Comparison of ENCODE assay signal across 25 cellular contexts in genomic region chr2:233359823-233360222, GRCh38. TPM values are rescaled to one million over a fixed set of nuclear protein-coding genes. Genes with fewer than 3 reads are reported as not detected.
DNase-seq lines count a peak whose midpoint lies in the region; ATAC-seq, FAIRE-seq and TF ChIP-seq lines count a peak whose summit lies in the region.
"Had no signal": no experiment of that assay in that cellular context is flagged by ENCODE, and none has a peak within 500 bp of the region (broad histone marks: within the 10 kb centered on the region; RNA-seq: fewer than 3 reads in every experiment).

No MANE protein-coding gene starts in this region.

- no peak overlapping the region for H3K4me3 ChIP-seq in CD8-positive, alpha-beta T cell (ENCODE audit: low read depth, low read length)
- H3K4me3 ChIP-seq in neutrophil (ENCODE audit: low read depth in 1 of 2, low read length in 1 of 2) (no peak overlapping the region), HepG2 (replicated peaks in 1 of 3; ENCODE audit: insufficient read depth in 1 of 3, low read depth in 2 of 3, low read length in 3 of 3) (no peak overlapping the region)
- H3K4me3 ChIP-seq: ascending aorta, hepatocyte, mucosa of descending colon, SJCRH30, thyroid gland had no signal

- H3K9me3 ChIP-seq in CD8-positive, alpha-beta T cell (ENCODE audit: low read length): no peaks in the 10 kb centered on the region
- no peaks in the 10 kb centered on the region for H3K9me3 ChIP-seq in neutrophil
- H3K9me3 ChIP-seq in HepG2 (ENCODE audit: low read length): peaks cover 4% of the 10 kb centered on the region; the same call in 1 of the 2 replicates
- no peaks in the 10 kb centered on the region for H3K9me3 ChIP-seq in H9 (ENCODE audit: control insufficient read depth, low read depth, low read length)
- H3K9me3 ChIP-seq: mucosa of descending colon, thyroid gland had no signal

- TF ChIP-seq EP300 in HepG2 (IDR thresholded peaks at IDR 0.05; ENCODE audit: low read depth in 2 of 2, low read length in 2 of 2) (no peak), HepG2 (CRISPR knock-in tag; IDR thresholded peaks at IDR 0.05; ENCODE audit: borderline replicate concordance) (no peak)

- H4K5ac ChIP-seq in H9 (ENCODE audit: insufficient read length, low read depth, low read length): no peak overlapping the region

- no peak for DNase-seq in CD8-positive, alpha-beta T cell
- DNase-seq in amniotic stem cell (lab: John Stamatoyannopoulos, UW) (no peak), HepG2 (ENCODE audit: low spot score) (no peak), H9 (no peak)
- DNase-seq: activated naive CD4-positive, alpha-beta T cell; erythroblast; foreskin fibroblast; mucosa of descending colon; NCI-H2029 treated with DMSO at 0.1 percent for 48 hours; SJCRH30; stimulated activated CD4-positive, alpha-beta T cell treated with anti-CD3 and anti-CD28 coated beads, Interleukin-2, amount 100 ng/mL, for 48 hours; stimulated activated naive CD4-positive, alpha-beta T cell; thyroid gland had no signal

- no peak overlapping the region for H2BK120ac ChIP-seq in H9 (ENCODE audit: low read depth, low read length, poor library complexity, severe bottlenecking)

- H3K27ac ChIP-seq in CD8-positive, alpha-beta T cell (ENCODE audit: low read depth, low read length): no peak overlapping the region
- H3K27ac ChIP-seq in neutrophil (peak overlapping the region; percentile 85), HepG2 (ENCODE audit: extremely low read length, insufficient read depth, low read length) (no peak overlapping the region), H9 (ENCODE audit: insufficient read length, low read depth, low read length) (no peak overlapping the region)
- H3K27ac ChIP-seq: ascending aorta, KMS-11, SJCRH30, thyroid gland had no signal

- peaks cover 16% of the 10 kb centered on the region for H4K20me1 ChIP-seq in HepG2 (ENCODE audit: insufficient read depth, low read length)
- H4K20me1 ChIP-seq in H9 (ENCODE audit: control insufficient read depth, insufficient read depth, insufficient read length): no peaks in the 10 kb centered on the region

- no peak for FAIRE-seq in HepG2 (lab: Jason Lieb, UNC)

- H3K4ac ChIP-seq in H9 (ENCODE audit: low read depth, low read length): no peak overlapping the region

- H3K79me2 ChIP-seq in HepG2 (ENCODE audit: insufficient read depth, low read length): peaks cover 76% of the 10 kb centered on the region
- H3K79me2 ChIP-seq in H9 (ENCODE audit: insufficient read depth, low read length): peaks cover 1% of the 10 kb centered on the region; the same call in 1 of the 2 replicates

- peaks cover 3% of the 10 kb centered on the region for H3K9me3 Mint-ChIP-seq in CD8-positive, alpha-beta T cell
- peaks cover 2 to 12% (median 5%) of the 10 kb centered on the region in 3 donors for H3K9me3 Mint-ChIP-seq in IgD-negative memory B cell
- H3K9me3 Mint-ChIP-seq in dendritic cell treated with granulocyte-macrophage colony-stimulating factor and Interleukin-4, amounts not matched to agents 40 ng/mL and 50 ng/mL, for 4 days: no peaks in the 10 kb centered on the region
- H3K9me3 Mint-ChIP-seq in H9: no peaks in the 10 kb centered on the region
- H3K9me3 Mint-ChIP-seq: T-helper 1 cell treated with Interleukin-12 subunit alpha and Interleukin-12 subunit beta and Interleukin-4 antibody, amounts not matched to agents 30 μg/mL and 1 μg/mL, for 36 hours had no signal

- H3K23me2 ChIP-seq in H9 (ENCODE audit: insufficient read length, low read depth, low read length, poor library complexity, severe bottlenecking): peaks cover 6% of the 10 kb centered on the region

- CTCF ChIA-PET in CD8-positive, alpha-beta T cell (lab: Charles Lee): interaction anchor here (1.0 to 2.1 kb wide), 2 partner anchors 14 to 83 kb away, joined by 3 to 5 read pairs; no protein-coding TSS in a partner anchor
- CTCF ChIA-PET in HepG2 (lab: Yijun Ruan, JAX; ENCODE audit: low intra/inter-chr PET ratio, low total read pairs): no interaction called here

- no peak overlapping the region for H2AK5ac ChIP-seq in H9 (ENCODE audit: insufficient read length, low read length)

- no peak overlapping the region for H3T11ph ChIP-seq in H9 (ENCODE audit: low read length)

- no peaks in the 10 kb centered on the region for H3K27me3 ChIP-seq in CD8-positive, alpha-beta T cell (ENCODE audit: insufficient read depth, low read length)
- H3K27me3 ChIP-seq in neutrophil (no peaks in the 10 kb centered on the region), HepG2 (ENCODE audit: control insufficient read depth in 1 of 2, insufficient read depth in 2 of 2, low read length in 2 of 2) (no peaks in the 10 kb centered on the region; a peak in 1 of 5 replicates), H9 (ENCODE audit: insufficient read depth, low read length) (peaks cover 5% of the 10 kb centered on the region; the same call in 1 of the 2 replicates)
- H3K27me3 ChIP-seq: ascending aorta, hepatocyte, SJCRH30, thyroid gland had no signal

- ATAC-seq in CD8-positive, alpha-beta T cell: no peak
- no peak for ATAC-seq in HepG2
- ATAC-seq: mucosa of descending colon, Panc1 had no signal

- H3K27ac Mint-ChIP-seq in CD8-positive, alpha-beta T cell: peak overlapping the region; percentile 64
- H3K27ac Mint-ChIP-seq in IgD-negative memory B cell: peak overlapping the region in 2 of 3 donors; percentile 1 to 46
- peak overlapping the region; percentile 3 for H3K27ac Mint-ChIP-seq in dendritic cell treated with granulocyte-macrophage colony-stimulating factor and Interleukin-4, amounts not matched to agents 40 ng/mL and 50 ng/mL, for 4 days
- H3K27ac Mint-ChIP-seq in H9: no peak overlapping the region; a peak in 1 of 7 replicates
- H3K27ac Mint-ChIP-seq: T-helper 1 cell treated with Interleukin-12 subunit alpha and Interleukin-12 subunit beta and Interleukin-4 antibody, amounts not matched to agents 30 μg/mL and 1 μg/mL, for 36 hours had no signal

- no peak overlapping the region for H3K56ac ChIP-seq in H9 (ENCODE audit: insufficient read length, low read depth, low read length)

- in situ Hi-C loops in HepG2 (cut with HindIII; ENCODE audit: extremely low pct_ligation_motif_present, low pct_unique_long_range_greater_than_20kb): no loop called here

- intact Hi-C loops in CD8-positive, alpha-beta T cell (cut with DNase I, micrococcal nuclease): loop anchor here (2.0 to 10.0 kb wide), 3 partner anchors 25 to 295 kb away; partner anchors contain the start of gene INPP5D (in 1 of the 2)
- intact Hi-C loops in dendritic cell treated with granulocyte-macrophage colony-stimulating factor and Interleukin-4, amounts not matched to agents 40 ng/mL and 50 ng/mL, for 4 days (cut with micrococcal nuclease): loop anchor here (10.0 kb wide), 1 partner anchor 65 kb away; no protein-coding TSS in a partner anchor
- intact Hi-C loops in HepG2 (cut with micrococcal nuclease; ENCODE audit: unreplicated experiment): loop anchor here (10.0 kb wide), 2 partner anchors 85 to 105 kb away; partner anchors contain the start of gene ATG16L1

- WGBS in HepG2 (ENCODE audit: low lambda C conversion rate): 93% methylated on average over 3 of the region's 3 CpGs
- no CpG with 5 or more reads among the region's 3 CpGs for WGBS in H9 (ENCODE audit: extremely low coverage, insufficient read length, low lambda C conversion rate)

- no peak overlapping the region for H4K91ac ChIP-seq in H9 (ENCODE audit: insufficient read length, low read depth, low read length)

- peaks cover 77% of the 10 kb centered on the region for H3K4me1 Mint-ChIP-seq in CD8-positive, alpha-beta T cell (ENCODE audit: low read depth)
- H3K4me1 Mint-ChIP-seq in IgD-negative memory B cell: peaks cover 54 to 63% (median 59%) of the 10 kb centered on the region in 3 donors
- peaks cover 58% of the 10 kb centered on the region for H3K4me1 Mint-ChIP-seq in dendritic cell treated with granulocyte-macrophage colony-stimulating factor and Interleukin-4, amounts not matched to agents 40 ng/mL and 50 ng/mL, for 4 days (ENCODE audit: low read depth)
- H3K4me1 Mint-ChIP-seq in H9: peaks cover 11 to 12% of the 10 kb centered on the region in 2 experiments

- H3K79me1 ChIP-seq in H9 (ENCODE audit: insufficient read depth, low read depth, low read length, poor library complexity, severe bottlenecking): no peaks in the 10 kb centered on the region

- no peak overlapping the region for H3K23ac ChIP-seq in H9 (ENCODE audit: insufficient read length, low read depth, low read length)

- H3K36me3 Mint-ChIP-seq in CD8-positive, alpha-beta T cell: peaks cover 63% of the 10 kb centered on the region
- H3K36me3 Mint-ChIP-seq in IgD-negative memory B cell: peaks cover 16% of the 10 kb centered on the region
- H3K36me3 Mint-ChIP-seq in dendritic cell treated with granulocyte-macrophage colony-stimulating factor and Interleukin-4, amounts not matched to agents 40 ng/mL and 50 ng/mL, for 4 days (ENCODE audit: low read depth): peaks cover 6% of the 10 kb centered on the region
- peaks cover 0 to 2% (median 1%) of the 10 kb centered on the region in 3 experiments; a peak in 4 of 7 replicates for H3K36me3 Mint-ChIP-seq in H9 (ENCODE audit: insufficient read depth in 1 of 3, low read depth in 3 of 3)

- no peak overlapping the region for H2BK5ac ChIP-seq in H9 (ENCODE audit: insufficient read length, low read length)

- no peak overlapping the region for H2BK15ac ChIP-seq in H9 (ENCODE audit: low read depth, low read length)

- no peak for TF ChIP-seq POLR2A in HepG2 (IDR thresholded peaks at IDR 0.05; ENCODE audit: insufficient read depth in 1 of 2, low read depth in 2 of 2, low read length in 2 of 2)

- no peak for TF ChIP-seq RAD21 in HepG2 (CRISPR knock-in tag; IDR thresholded peaks at IDR 0.05)

- peaks cover 43% of the 10 kb centered on the region for H3K4me1 ChIP-seq in CD8-positive, alpha-beta T cell (ENCODE audit: insufficient read depth, low read length)
- H3K4me1 ChIP-seq in neutrophil (ENCODE audit: control insufficient read depth in 1 of 2, insufficient read depth in 1 of 2, low read depth in 1 of 2, low read length in 1 of 2): peaks cover 58 to 62% of the 10 kb centered on the region in 2 experiments
- peaks cover 65% of the 10 kb centered on the region for H3K4me1 ChIP-seq in HepG2 (ENCODE audit: insufficient read depth, low read length)
- H3K4me1 ChIP-seq in H9 (ENCODE audit: insufficient read depth, low read length): no peaks in the 10 kb centered on the region; the same call in 1 of the 2 replicates

- TF ChIP-seq CTCF in CD8-positive, alpha-beta T cell (IDR thresholded peaks at IDR 0.05): no peak
- no peak for TF ChIP-seq CTCF in neutrophil (IDR thresholded peaks at IDR 0.05)
- no peak for TF ChIP-seq CTCF in HepG2 (CRISPR knock-in tag; IDR thresholded peaks at IDR 0.05)
- no peak for TF ChIP-seq CTCF in H9 (conservative IDR thresholded peaks at IDR 0.05)

- H2BK12ac ChIP-seq in H9 (ENCODE audit: insufficient read length, low read depth, low read length): no peak overlapping the region

- no peaks in the 10 kb centered on the region for H3K36me3 ChIP-seq in CD8-positive, alpha-beta T cell (ENCODE audit: insufficient read depth, low read length)
- peaks cover 5% of the 10 kb centered on the region for H3K36me3 ChIP-seq in neutrophil
- H3K36me3 ChIP-seq in HepG2 (replicated peaks in 1 of 2; ENCODE audit: control insufficient read depth in 1 of 2, insufficient read depth in 2 of 2, low read length in 2 of 2): peaks cover 2 to 12% of the 10 kb centered on the region in 2 experiments; a peak in 3 of 5 replicates
- H3K36me3 ChIP-seq: ascending aorta, thyroid gland had no signal

- POLR2A ChIA-PET in CD8-positive, alpha-beta T cell (lab: Charles Lee): no interaction called here
- POLR2A ChIA-PET in HepG2 (lab: Yijun Ruan, JAX): no interaction called here

- no peak overlapping the region for H2BK20ac ChIP-seq in H9 (ENCODE audit: low read depth, low read length, poor library complexity, severe bottlenecking)

- H3K14ac ChIP-seq in H9 (ENCODE audit: insufficient read depth, low read length): no peak overlapping the region

- no peak overlapping the region for H3K18ac ChIP-seq in H9 (ENCODE audit: insufficient read length, low read depth, low read length)

- no peak overlapping the region for H3K9ac ChIP-seq in HepG2 (ENCODE audit: insufficient read depth, low read depth, low read length)
- no peak overlapping the region for H3K9ac ChIP-seq in H9 (ENCODE audit: extremely low read depth, insufficient read length, low read length)
- H3K9ac ChIP-seq: KMS-11 had no signal

- H2AFZ ChIP-seq in HepG2 (ENCODE audit: low read length) (no peak overlapping the region), H9 (ENCODE audit: low read length) (no peak overlapping the region)
- H2AFZ ChIP-seq: hepatocyte had no signal

- H3K27me3 Mint-ChIP-seq in CD8-positive, alpha-beta T cell (ENCODE audit: low read depth): no peaks in the 10 kb centered on the region
- H3K27me3 Mint-ChIP-seq in IgD-negative memory B cell: no peaks in the 10 kb centered on the region
- H3K27me3 Mint-ChIP-seq in dendritic cell treated with granulocyte-macrophage colony-stimulating factor and Interleukin-4, amounts not matched to agents 40 ng/mL and 50 ng/mL, for 4 days: no peaks in the 10 kb centered on the region
- H3K27me3 Mint-ChIP-seq in H9 (ENCODE audit: low read depth): peaks cover 19% of the 10 kb centered on the region

- no peak overlapping the region for H3K4me2 ChIP-seq in HepG2 (ENCODE audit: low read depth, low read length)
- H3K4me2 ChIP-seq in H9 (ENCODE audit: insufficient read depth, insufficient read length, low read length): no peak overlapping the region
- H3K4me2 ChIP-seq: KMS-11 had no signal

- BruUV-seq in HepG2 (replicated peaks; lab: Mats Ljungman, UMichigan): no TSS peak

- no peak overlapping the region for H4K8ac ChIP-seq in H9 (replicated peaks; ENCODE audit: insufficient read length, low read depth, low read length)

- H3K4me3 Mint-ChIP-seq in CD8-positive, alpha-beta T cell: no peak overlapping the region
- peak overlapping the region in 1 of 4 donors; percentile 12 for H3K4me3 Mint-ChIP-seq in IgD-negative memory B cell
- no peak overlapping the region for H3K4me3 Mint-ChIP-seq in dendritic cell treated with granulocyte-macrophage colony-stimulating factor and Interleukin-4, amounts not matched to agents 40 ng/mL and 50 ng/mL, for 4 days
- no peak overlapping the region for H3K4me3 Mint-ChIP-seq in H9
- H3K4me3 Mint-ChIP-seq: T-helper 1 cell treated with Interleukin-12 subunit alpha and Interleukin-12 subunit beta and Interleukin-4 antibody, amounts not matched to agents 30 μg/mL and 1 μg/mL, for 36 hours had no signal

RNA-seq across cellular contexts. Expression of gene DGKD, which starts 5.5 kb away (rescaled TPM):
- 100 to 1,000 TPM; 209 to 244 TPM for total RNA-seq in CD8-positive, alpha-beta T cell
- 44.9 TPM for polyA plus RNA-seq in IgD-negative memory B cell
- total RNA-seq in HepG2 (2016; rRNA removed; fragmentation: Illumina TruSeq; extraction: Trizol): 20.6 and 24.5 TPM in 2 replicates
- total RNA-seq in HepG2 (2016; cell fraction: cytosol; rRNA removed; fragmentation: Illumina TruSeq; extraction: Trizol; ENCODE audit: low read depth): 14.8 and 17.4 TPM in 2 replicates
- total RNA-seq in HepG2 (2016; cell fraction: insoluble cytoplasmic fraction; rRNA removed; fragmentation: Illumina TruSeq; extraction: Trizol): 16.3 and 24.8 TPM in 2 replicates
- 17.6 and 18.2 TPM in 2 replicates for total RNA-seq in HepG2 (2016; cell fraction: membrane; rRNA removed; fragmentation: Illumina TruSeq; extraction: Trizol)
- total RNA-seq in HepG2 (2016; cell fraction: nucleus; rRNA removed; fragmentation: Illumina TruSeq; extraction: Trizol): 42.7 and 44.6 TPM in 2 replicates
- 33.2 and 40.3 TPM in 2 replicates for polyA plus RNA-seq in HepG2 (2011; rRNA removed)
- polyA plus RNA-seq in HepG2 (2011; cell fraction: cytosol; rRNA removed): 13.1 and 13.6 TPM in 2 replicates
- 303 and 327 TPM in 2 replicates for polyA plus RNA-seq in HepG2 (2011; cell fraction: nucleus; rRNA removed)
- polyA plus RNA-seq in HepG2 (2012): 46.9 and 49.5 TPM in 2 replicates
- polyA plus RNA-seq in HepG2 (2016; cell fraction: cytosol; fragmentation: Illumina TruSeq; extraction: Trizol; ENCODE audit: low read depth): 5.9 and 7.2 TPM in 2 replicates
- 8.2 and 10.8 TPM in 2 replicates for polyA plus RNA-seq in HepG2 (2016; cell fraction: insoluble cytoplasmic fraction; fragmentation: Illumina TruSeq; extraction: Trizol; ENCODE audit: low read depth)
- 5.2 and 5.9 TPM in 2 replicates for polyA plus RNA-seq in HepG2 (2016; cell fraction: membrane; fragmentation: Illumina TruSeq; extraction: Trizol; ENCODE audit: low read depth)
- polyA plus RNA-seq in HepG2 (2016; cell fraction: nucleus; fragmentation: Illumina TruSeq; extraction: Trizol; ENCODE audit: insufficient read depth, low read depth): 119 and 132 TPM in 2 replicates
- 44.8 and 91.4 TPM in 2 replicates for polyA minus RNA-seq in HepG2 (2011; rRNA and poly(A)+ RNA removed; ENCODE audit: low replicate concordance)
- 13.3 and 16.4 TPM in 2 replicates for polyA minus RNA-seq in HepG2 (2011; cell fraction: cytosol; rRNA and poly(A)+ RNA removed)
- 54.7 and 79.4 TPM in 2 replicates for polyA minus RNA-seq in HepG2 (2011; cell fraction: nucleus; rRNA and poly(A)+ RNA removed)
- total RNA-seq in H9 (2021): 18.1 and 20.7 TPM in 2 replicates

RNA-seq across cellular contexts. Expression of gene SAG, which starts 52.2 kb away (rescaled TPM):
- total RNA-seq in CD8-positive, alpha-beta T cell: under 1 TPM; 0.05 to 0.19 TPM
- polyA plus RNA-seq in IgD-negative memory B cell (not detected), HepG2 (2011; rRNA removed) (not detected in 2 replicates)
- total RNA-seq in HepG2 (2016; rRNA removed; fragmentation: Illumina TruSeq; extraction: Trizol) (not detected in 2 replicates), H9 (2021) (not detected in 2 replicates)
- not detected in 2 replicates for total RNA-seq in HepG2 (2016; cell fraction: cytosol; rRNA removed; fragmentation: Illumina TruSeq; extraction: Trizol; ENCODE audit: low read depth)
- total RNA-seq in HepG2 (2016; cell fraction: insoluble cytoplasmic fraction; rRNA removed; fragmentation: Illumina TruSeq; extraction: Trizol): not detected in 2 replicates
- total RNA-seq in HepG2 (2016; cell fraction: membrane; rRNA removed; fragmentation: Illumina TruSeq; extraction: Trizol): not detected in 2 replicates
- total RNA-seq in HepG2 (2016; cell fraction: nucleus; rRNA removed; fragmentation: Illumina TruSeq; extraction: Trizol): not detected in 2 replicates
- not detected in 2 replicates for polyA plus RNA-seq in HepG2 (2011; cell fraction: cytosol; rRNA removed)
- polyA plus RNA-seq in HepG2 (2011; cell fraction: nucleus; rRNA removed): 0.31 TPM in 1 of 2 replicates, not detected in the other
- not detected in 2 replicates for polyA plus RNA-seq in HepG2 (2012)
- polyA plus RNA-seq in HepG2 (2016; cell fraction: cytosol; fragmentation: Illumina TruSeq; extraction: Trizol; ENCODE audit: low read depth): not detected in 2 replicates
- polyA plus RNA-seq in HepG2 (2016; cell fraction: insoluble cytoplasmic fraction; fragmentation: Illumina TruSeq; extraction: Trizol; ENCODE audit: low read depth): not detected in 2 replicates
- not detected in 2 replicates for polyA plus RNA-seq in HepG2 (2016; cell fraction: membrane; fragmentation: Illumina TruSeq; extraction: Trizol; ENCODE audit: low read depth)
- polyA plus RNA-seq in HepG2 (2016; cell fraction: nucleus; fragmentation: Illumina TruSeq; extraction: Trizol; ENCODE audit: insufficient read depth, low read depth): not detected in 2 replicates
- not detected in 2 replicates for polyA minus RNA-seq in HepG2 (2011; rRNA and poly(A)+ RNA removed; ENCODE audit: low replicate concordance)
- not detected in 2 replicates for polyA minus RNA-seq in HepG2 (2011; cell fraction: cytosol; rRNA and poly(A)+ RNA removed)
- not detected in 2 replicates for polyA minus RNA-seq in HepG2 (2011; cell fraction: nucleus; rRNA and poly(A)+ RNA removed)
- total RNA-seq: ascending aorta, Daoy, HT1080, lower leg skin, renal cortical epithelial cell, SJCRH30 had no signal
- polyA plus RNA-seq: hepatocyte had no signal

Comparison
In these comparisons a context has a peak if more than half of its experiments do, and no peak if none do; other contexts are left out.
1. H3K27ac Mint-ChIP-seq: peak in CD8-positive, alpha-beta T cell (single experiment), IgD-negative memory B cell (2 of 3) and dendritic cell treated with granulocyte-macrophage colony-stimulating factor and Interleukin-4, amounts not matched to agents 40 ng/mL and 50 ng/mL, for 4 days (single experiment); none in H9 (0 of 3).